ENCODE assay signal across 8 cellular contexts in genomic region chrX:40105791-40106676, GRCh38. TPM values are rescaled to one million over a fixed set of nuclear protein-coding genes. Genes with fewer than 3 reads are reported as not detected.
DNase-seq lines count a peak whose midpoint lies in the region; ATAC-seq and TF ChIP-seq lines count a peak whose summit lies in the region.

No MANE protein-coding gene starts in this region.

- H2BK20ac ChIP-seq in IMR-90 (ENCODE audit: low read depth, low read length): no peak overlapping the region

- no peak for TF ChIP-seq EP300 in SK-N-SH (IDR thresholded peaks at IDR 0.05; ENCODE audit: borderline replicate concordance in 1 of 2, low read depth in 1 of 2, low read length in 1 of 2)

- H3K79me1 ChIP-seq in IMR-90 (ENCODE audit: low read depth in 1 of 2, low read length in 2 of 2): no peaks in the 10 kb centered on the region; a peak in 1 of 4 replicates

- peak overlapping the region; percentile 77 for H3K4ac ChIP-seq in IMR-90 (ENCODE audit: low read depth, low read length)

- H3K23ac ChIP-seq in IMR-90 (ENCODE audit: low read depth, low read length): no peak overlapping the region

- DNase-seq in D341Med (ENCODE audit: low spot score): peak; percentile 72
- DNase-seq in IMR-90: no peak
- DNase-seq in SK-N-SH: peak; percentile 76
- peak; percentile 66 to 85 (median 75) for DNase-seq in adrenal gland
- peak; percentile 74 to 91 (median 90) for DNase-seq in right cardiac atrium
- DNase-seq in retinal pigment epithelial cell (ENCODE audit: low read depth): no peak

- no peak overlapping the region; the same call in 1 of the 2 replicates for H3K14ac ChIP-seq in IMR-90 (replicated peaks; ENCODE audit: low read depth, low read length)

- H3K9me2 ChIP-seq in SK-N-SH: no peaks in the 10 kb centered on the region

- H3K9me1 ChIP-seq in IMR-90 (ENCODE audit: insufficient read depth, low read length): no peaks in the 10 kb centered on the region

- no peak overlapping the region for H3K18ac ChIP-seq in IMR-90 (ENCODE audit: low read depth, low read length)

- CTCF ChIA-PET in IMR-90 (lab: Yijun Ruan, JAX): no interaction called here
- CTCF ChIA-PET in SK-N-SH (lab: Yijun Ruan, JAX): interaction anchor here (1.6 kb wide), 1 partner anchor 39 kb away, joined by 4 read pairs; no protein-coding TSS in a partner anchor

- H3K36me3 ChIP-seq in IMR-90 (ENCODE audit: control insufficient read depth, insufficient read depth, low read length) (no peaks in the 10 kb centered on the region), SK-N-SH (replicated peaks in 1 of 2; ENCODE audit: control insufficient read depth in 1 of 2, insufficient read depth in 2 of 2, low read length in 1 of 2) (no peaks in the 10 kb centered on the region), adrenal gland (replicated peaks in 1 of 2) (no peaks in the 10 kb centered on the region)

- H2AK5ac ChIP-seq in IMR-90 (ENCODE audit: low read depth, low read length): no peak overlapping the region

- TF ChIP-seq RAD21 in IMR-90 (IDR thresholded peaks at IDR 0.05; ENCODE audit: low read length) (no peak), SK-N-SH (IDR thresholded peaks at IDR 0.05; ENCODE audit: low read length) (no peak)

- POLR2A ChIA-PET in IMR-90 (lab: Charles Lee; ENCODE audit: unreplicated experiment) (no interaction called here), SK-N-SH (lab: Yijun Ruan, JAX) (interaction anchor here (0.6 to 2.4 kb wide), 5 partner anchors 8 to 264 kb away, joined by 3 to 8 read pairs (median 3); partner anchors contain the start of gene BCOR)

- H4K91ac ChIP-seq in IMR-90 (ENCODE audit: insufficient read depth, low read depth, low read length): peak overlapping the region; percentile 62; the same call in 1 of the 2 replicates

- no peak overlapping the region for H2BK15ac ChIP-seq in IMR-90 (ENCODE audit: low read depth, low read length)

- intact Hi-C loops in IMR-90 (cut with micrococcal nuclease) (loop anchor here (5.0 kb wide), 2 partner anchors 36 to 141 kb away; no protein-coding TSS in a partner anchor), adrenal gland (cut with DNase I) (loop anchor here in 1 of 2 donors (5.0 kb wide), 1 partner anchor 46 kb away; no protein-coding TSS in a partner anchor), right cardiac atrium (cut with DNase I) (loop anchor here in 2 of 4 donors (5.0 to 10.0 kb wide), 2 partner anchors 41 to 49 kb away; no protein-coding TSS in a partner anchor)

- TF ChIP-seq CTCF in IMR-90 (conservative IDR thresholded peaks at IDR 0.05; ENCODE audit: low read depth, low read length): no peak
- TF ChIP-seq CTCF in SK-N-SH (IDR thresholded peaks at IDR 0.05): no peak
- no peak for TF ChIP-seq CTCF in adrenal gland (IDR thresholded peaks at IDR 0.05)
- TF ChIP-seq CTCF in retinal pigment epithelial cell (conservative IDR thresholded peaks at IDR 0.05; ENCODE audit: low read depth, low read length): no peak

- peak overlapping the region; percentile 79; the same call in 1 of the 2 replicates for H2BK120ac ChIP-seq in IMR-90 (ENCODE audit: low read depth, low read length)

- peak overlapping the region; percentile 78 for H2AK9ac ChIP-seq in IMR-90 (replicated peaks; ENCODE audit: low read depth, low read length, poor library complexity)

- TF ChIP-seq POLR2A in IMR-90 (IDR thresholded peaks at IDR 0.05; ENCODE audit: low read depth, low read length) (no peak; the same call in 1 of the 2 replicates), adrenal gland (IDR thresholded peaks at IDR 0.05) (peak in 1 of 2 donors; percentile 71)

- H3K4me1 ChIP-seq in IMR-90 (ENCODE audit: control insufficient read depth, insufficient read depth, low read length): peaks cover 10% of the 10 kb centered on the region
- peaks cover 0 to 37% of the 10 kb centered on the region in 2 experiments; a peak in 3 of 4 replicates for H3K4me1 ChIP-seq in SK-N-SH (ENCODE audit: control insufficient read depth in 1 of 2, insufficient read depth in 2 of 2, low read depth in 1 of 2, low read length in 1 of 2)
- H3K4me1 ChIP-seq in adrenal gland (replicated peaks in 1 of 2): peaks cover 30 to 51% of the 10 kb centered on the region in 2 donors
- no peaks in the 10 kb centered on the region for H3K4me1 ChIP-seq in right cardiac atrium (ENCODE audit: control insufficient read depth, insufficient read depth, low read length)

- peak overlapping the region; percentile 66 for H3K4me2 ChIP-seq in IMR-90 (ENCODE audit: low read depth, low read length)
- peak overlapping the region; percentile 81 for H3K4me2 ChIP-seq in SK-N-SH

- H3K27ac ChIP-seq in IMR-90 (ENCODE audit: insufficient read depth, low read length): peak overlapping the region; percentile 78
- peak overlapping the region; percentile 52 to 93 for H3K27ac ChIP-seq in SK-N-SH (ENCODE audit: low read depth in 2 of 2, low read length in 1 of 2)
- H3K27ac ChIP-seq in adrenal gland: peak overlapping the region; percentile 60 to 97 (median 89)
- peak overlapping the region; percentile 86 for H3K27ac ChIP-seq in right cardiac atrium (ENCODE audit: low read length)

- WGBS in IMR-90 (ENCODE audit: extremely low coverage in 2 of 2, insufficient read length in 1 of 2), 2 experiments: 5% methylated on average over 18 of the region's 89 CpGs; no CpG with 5 or more reads in 1 of the 2 experiments
- WGBS in SK-N-SH (ENCODE audit: low lambda C conversion rate): 14% methylated on average over 35 of the region's 89 CpGs
- 0 to 31% (median 4%) methylated on average over 10 to 89 of the region's 89 CpGs for WGBS in adrenal gland, 4 donors
- under 1% methylated on average over 81 of the region's 89 CpGs for WGBS in right cardiac atrium

- H3K27me3 ChIP-seq in IMR-90 (ENCODE audit: control insufficient read depth, insufficient read depth, low read length) (peaks cover 4% of the 10 kb centered on the region; the same call in 1 of the 2 replicates), SK-N-SH (ENCODE audit: insufficient read depth) (peaks cover 31% of the 10 kb centered on the region; the same call in 1 of the 2 replicates), adrenal gland (peaks cover 55% of the 10 kb centered on the region), right cardiac atrium (ENCODE audit: control insufficient read depth, insufficient read depth) (no peaks in the 10 kb centered on the region)

- no TSS peak for BruUV-seq in IMR-90 (replicated peaks; lab: Mats Ljungman, UMichigan)

- no peak overlapping the region for H3K56ac ChIP-seq in IMR-90 (ENCODE audit: extremely low read depth, insufficient read depth, low read length)

- no peak overlapping the region for H4K5ac ChIP-seq in IMR-90 (ENCODE audit: low read depth, low read length)

- H3K4me3 ChIP-seq in IMR-90 (ENCODE audit: insufficient read depth, low read depth, low read length) (peak overlapping the region; percentile 54), SK-N-SH (ENCODE audit: low read depth in 2 of 2, low read length in 1 of 2) (peak overlapping the region; percentile 54 to 61), adrenal gland (peak overlapping the region in 2 of 4 donors; percentile 34 to 57), right cardiac atrium (ENCODE audit: low read length) (peak overlapping the region; percentile 66), retinal pigment epithelial cell (ENCODE audit: low read length) (peak overlapping the region; percentile 41)

- in situ Hi-C loops in IMR-90 (cut with MboI; ENCODE audit: low sequenced_read_pairs): loop anchor here (5.0 kb wide), 1 partner anchor 66 kb away; no protein-coding TSS in a partner anchor

- peak overlapping the region; percentile 25 for H2BK5ac ChIP-seq in IMR-90 (ENCODE audit: low read depth, low read length, poor library complexity, severe bottlenecking)

- no peaks in the 10 kb centered on the region for H3K79me2 ChIP-seq in SK-N-SH (ENCODE audit: insufficient read depth)

- H4K8ac ChIP-seq in IMR-90 (ENCODE audit: low read depth in 2 of 2, low read length in 2 of 2): peak overlapping the region; percentile 52 to 88; a peak in 2 of 4 replicates

- peaks cover 17% of the 10 kb centered on the region for H3F3A ChIP-seq in SK-N-SH (replicated peaks; ENCODE audit: insufficient read depth)

- H3K9ac ChIP-seq in IMR-90 (ENCODE audit: low read depth, low read length) (peak overlapping the region; percentile 31; the same call in 1 of the 2 replicates), SK-N-SH (peak overlapping the region; percentile 63)

- H4K20me1 ChIP-seq in IMR-90 (ENCODE audit: insufficient read depth, low read length) (no peaks in the 10 kb centered on the region), SK-N-SH (ENCODE audit: insufficient read depth) (no peaks in the 10 kb centered on the region)

- H3K9me3 ChIP-seq in IMR-90 (ENCODE audit: control insufficient read depth, insufficient read depth, low read length) (no peaks in the 10 kb centered on the region), SK-N-SH (no peaks in the 10 kb centered on the region), adrenal gland (replicated peaks in 1 of 3) (no peaks in the 10 kb centered on the region), right cardiac atrium (ENCODE audit: control insufficient read depth, low read length) (no peaks in the 10 kb centered on the region)

- ATAC-seq in IMR-90 (ENCODE audit: low read depth): peak; percentile 19
- ATAC-seq in right cardiac atrium: peak; percentile 24 to 39
- ATAC-seq in HG03342 (IDR thresholded peaks at IDR 0.05; ENCODE audit: unreplicated experiment): no peak
- no peak for ATAC-seq in HG02981 (IDR thresholded peaks at IDR 0.05; ENCODE audit: unreplicated experiment)

- dilution Hi-C loops in IMR-90 (cut with HindIII; ENCODE audit: low sequenced_read_pairs, unreplicated experiment): no loop called here

- peak overlapping the region; percentile 83 for H2AFZ ChIP-seq in IMR-90 (replicated peaks; ENCODE audit: low read length, poor library complexity)
- H2AFZ ChIP-seq in SK-N-SH (ENCODE audit: low read depth): no peak overlapping the region; the same call in 1 of the 2 replicates

TF ChIP-seq in IMR-90, 13 proteins besides CTCF, POLR2A, EP300 and RAD21 (continues in another document):
- TF ChIP-seq FOS (IDR thresholded peaks at IDR 0.05; ENCODE audit: low read depth, low read length) (no peak), NFE2L2 (IDR thresholded peaks at IDR 0.05; ENCODE audit: low read depth, low read length) (no peak)

TF ChIP-seq in SK-N-SH, 30 proteins besides CTCF, POLR2A, EP300 and RAD21 (continues in another document):
- TF ChIP-seq MXI1 (IDR thresholded peaks at IDR 0.05; ENCODE audit: low read depth, low read length): peak; percentile 20; the same call in 1 of the 2 replicates
- 0 out of 2 replicates have a peak, but pooled peaks have one; percentile 21 for TF ChIP-seq POLR2AphosphoS5 (IDR thresholded peaks at IDR 0.05; ENCODE audit: low read depth, low read length)
- no peak for TF ChIP-seq MEF2A (IDR thresholded peaks at IDR 0.05; ENCODE audit: borderline replicate concordance, low read depth)

RNA-seq across cellular contexts. Expression of gene BCOR, which starts 8.3 kb away (rescaled TPM):
- 7.5 and 8.9 TPM in 2 replicates for total RNA-seq in IMR-90 (2012; rRNA removed)
- 7.9 and 9.0 TPM in 2 replicates for polyA plus RNA-seq in IMR-90 (2012; rRNA removed)
- polyA plus RNA-seq in IMR-90 (2012; cell fraction: cytosol; rRNA removed): 5.3 and 6.2 TPM in 2 replicates
- polyA plus RNA-seq in IMR-90 (2012; cell fraction: nucleus; rRNA removed; ENCODE audit: low replicate concordance): 7.8 and 17.4 TPM in 2 replicates
- 6.9 and 8.8 TPM in 2 replicates for polyA plus RNA-seq in SK-N-SH (2012; rRNA removed)
- 8.4 and 9.4 TPM in 2 replicates for polyA plus RNA-seq in SK-N-SH (2012; cell fraction: cytosol; rRNA removed)
- 19.4 and 21.9 TPM in 2 replicates for polyA plus RNA-seq in SK-N-SH (2012; cell fraction: nucleus; rRNA removed)
- total RNA-seq in adrenal gland: 10 to 100 TPM; 21.7 to 42.9 (median 30.6) TPM
- 10 to 100 TPM; 13.7 to 16.0 (median 14.0) TPM for polyA plus RNA-seq in adrenal gland
- total RNA-seq in right cardiac atrium: 10 to 100 TPM; 18.1 to 30.1 (median 20.5) TPM
- 11.1 TPM for polyA plus RNA-seq in right cardiac atrium

Comparison
In these comparisons a context has a peak if more than half of its experiments do, and no peak if none do; other contexts are left out.
1. DNase-seq: peak in D341Med (single experiment), SK-N-SH (single experiment), adrenal gland (7 of 7) and right cardiac atrium (3 of 3); none in IMR-90 (single experiment) and retinal pigment epithelial cell (single experiment).
2. ATAC-seq: peak in IMR-90 (single experiment) and right cardiac atrium (2 of 2); none in HG03342 (single experiment) and HG02981 (single experiment).
3. Peak in every context shown above with its lines, with median percentiles within 50 percentile points of each other: H3K27ac ChIP-seq.